37 cellular contexts compared by ENCODE assay signal in the genomic region with DNA sequence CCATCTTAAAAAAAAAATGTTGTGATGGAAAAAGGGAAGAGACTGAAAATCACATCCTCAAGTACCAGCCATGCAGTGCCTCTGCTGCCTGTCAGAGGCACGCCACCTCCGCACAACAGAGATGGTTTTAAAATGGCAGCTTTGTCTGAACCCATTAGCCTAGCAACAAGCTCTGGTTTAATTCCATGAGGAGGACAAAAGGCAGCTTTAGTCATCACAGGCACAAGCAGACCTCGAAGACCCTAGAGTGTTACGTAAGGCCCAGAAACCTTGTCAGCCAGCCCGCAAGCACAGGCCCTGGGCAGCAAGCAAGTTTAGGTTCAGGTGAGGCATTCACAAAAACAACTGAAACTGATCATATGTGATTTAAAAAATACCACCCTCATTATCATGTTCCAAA. TPM values are rescaled to one million over a fixed set of nuclear protein-coding genes. Genes with fewer than 3 reads are reported as not detected.
"Had no signal": no experiment of that assay in that cellular context is flagged by ENCODE, and none has a peak within 500 bp of the region (broad histone marks: within the 10 kb centered on the region; RNA-seq: fewer than 3 reads in every experiment).

No MANE protein-coding gene starts in this region.

- H3K9me3 ChIP-seq: SJSA1, SK-N-SH had no signal

- H3K9ac ChIP-seq: SK-N-SH had no signal

- DNase-seq: activated B cell treated with CpG ODN at 0.5 μM for 24 hours; activated CD4-positive, alpha-beta memory T cell treated with anti-CD3 and anti-CD28 coated beads for 36 hours; activated CD4-positive, alpha-beta T cell treated with anti-CD3 and anti-CD28 coated beads for 4 hours; activated CD4-positive, alpha-beta T cell treated with anti-CD3 and anti-CD28 coated beads, Interleukin-2, amount 50 U/mL, for 1 hour; activated CD4-positive, CD25-positive, alpha-beta regulatory T cell treated with anti-CD3 and anti-CD28 coated beads, Interleukin-2, amount 50 U/mL, for 72 hours; activated CD8-positive, alpha-beta memory T cell treated with anti-CD3 and anti-CD28 coated beads, Interleukin-2, amount 10 ng/mL, durations not matched to agents 7 days and 5 days; activated effector memory CD4-positive, alpha-beta T cell treated with anti-CD3 and anti-CD28 coated beads, Interleukin-2, amount 50 U/mL, for 16 hours; activated naive CD4-positive, alpha-beta T cell; activated naive CD4-positive, alpha-beta T cell treated with anti-CD3 and anti-CD28 coated beads, Interleukin-2, amount 50 U/mL, for 16 hours; activated naive CD8-positive, alpha-beta T cell treated with anti-CD3 and anti-CD28 coated beads for 36 hours; activated T-cell treated with anti-CD3 and anti-CD28 coated beads, Interleukin-2, amount 50 U/mL, for 1 hour; activated T-cell treated with anti-CD3 and anti-CD28 coated beads, Interleukin-2, amount 50 U/mL, for 72 hours; amniotic stem cell; aorta; brain microvascular endothelial cell; central memory CD4-positive, alpha-beta T cell; Karpas-422; NCI-H1105; NCI-H1436 treated with DMSO at 0.1 percent for 48 hours; NCI-H1694 treated with DMSO at 0.1 percent for 48 hours; NCI-H2029; NCI-H2171 treated with DMSO at 0.1 percent for 48 hours; NCI-H2227 treated with DMSO at 0.1 percent for 48 hours; NCI-H446 treated with DMSO at 0.1 percent for 48 hours; NCI-H524; NCI-H69; NCI-H82; Peyer's patch; RPMI8226; SHP77 treated with DMSO at 0.1 percent for 48 hours; SK-N-SH had no signal

- H3K4me1 Mint-ChIP-seq: activated B cell treated with CpG ODN at 0.5 μM for 24 hours; activated T-helper 17 cell treated with anti-CD3 and anti-CD28 coated beads, Interleukin-2, amount 50 U/mL, for 72 hours had no signal

- H3K4me2 ChIP-seq: SK-N-SH had no signal

- H3K4me3 Mint-ChIP-seq: activated B cell treated with CpG ODN at 0.5 μM for 24 hours; activated CD4-positive, alpha-beta memory T cell treated with anti-CD3 and anti-CD28 coated beads for 36 hours; activated CD8-positive, alpha-beta memory T cell treated with anti-CD3 and anti-CD28 coated beads, Interleukin-2, amount 10 ng/mL, durations not matched to agents 7 days and 5 days; activated naive CD8-positive, alpha-beta T cell treated with anti-CD3 and anti-CD28 coated beads for 36 hours; activated T-cell treated with anti-CD3 and anti-CD28 coated beads, Interleukin-2, amount 50 U/mL, for 72 hours; activated T-helper 17 cell treated with anti-CD3 and anti-CD28 coated beads, Interleukin-2, amount 50 U/mL, for 72 hours; T-helper 1 cell treated with Interleukin-12 subunit alpha and Interleukin-12 subunit beta and Interleukin-4 antibody, amounts not matched to agents 30 μg/mL and 1 μg/mL, for 36 hours; T-helper 2 cell treated with Interferon-gamma antibody and Interleukin-4, amounts not matched to agents 5 μg/mL and 100 μg/mL, for 36 hours had no signal

- H3K4me1 ChIP-seq: SJSA1 had no signal

- H3K27me3 Mint-ChIP-seq: activated B cell treated with CpG ODN at 0.5 μM for 24 hours; activated CD4-positive, alpha-beta memory T cell treated with anti-CD3 and anti-CD28 coated beads for 36 hours; activated CD8-positive, alpha-beta memory T cell treated with anti-CD3 and anti-CD28 coated beads, Interleukin-2, amount 10 ng/mL, durations not matched to agents 7 days and 5 days; activated naive CD8-positive, alpha-beta T cell treated with anti-CD3 and anti-CD28 coated beads for 36 hours; activated T-helper 17 cell treated with anti-CD3 and anti-CD28 coated beads, Interleukin-2, amount 50 U/mL, for 72 hours had no signal

- H3K4me3 ChIP-seq: Peyer's patch, SJSA1 had no signal

- H3K27ac Mint-ChIP-seq: activated B cell treated with CpG ODN at 0.5 μM for 24 hours; activated CD4-positive, alpha-beta memory T cell treated with anti-CD3 and anti-CD28 coated beads for 36 hours; activated CD8-positive, alpha-beta memory T cell treated with anti-CD3 and anti-CD28 coated beads, Interleukin-2, amount 10 ng/mL, durations not matched to agents 7 days and 5 days; activated naive CD8-positive, alpha-beta T cell treated with anti-CD3 and anti-CD28 coated beads for 36 hours; activated T-cell treated with anti-CD3 and anti-CD28 coated beads, Interleukin-2, amount 50 U/mL, for 72 hours; activated T-helper 17 cell treated with anti-CD3 and anti-CD28 coated beads, Interleukin-2, amount 50 U/mL, for 72 hours; T-helper 1 cell treated with Interleukin-12 subunit alpha and Interleukin-12 subunit beta and Interleukin-4 antibody, amounts not matched to agents 30 μg/mL and 1 μg/mL, for 36 hours; T-helper 2 cell treated with Interferon-gamma antibody and Interleukin-4, amounts not matched to agents 5 μg/mL and 100 μg/mL, for 36 hours had no signal

- H3K36me3 ChIP-seq: brain microvascular endothelial cell, Peyer's patch, SJSA1 had no signal

- ATAC-seq: activated CD8-positive, alpha-beta memory T cell treated with anti-CD3 and anti-CD28 coated beads, Interleukin-2, amount 10 ng/mL, durations not matched to agents 7 days and 5 days; activated T-cell treated with anti-CD3 and anti-CD28 coated beads, Interleukin-2, amount 50 U/mL, for 72 hours; activated T-helper 17 cell treated with anti-CD3 and anti-CD28 coated beads, Interleukin-2, amount 50 U/mL, for 72 hours had no signal

- H3K27me3 ChIP-seq: brain microvascular endothelial cell, Peyer's patch, SJSA1 had no signal

- H3K27ac ChIP-seq: brain microvascular endothelial cell, Peyer's patch, SJSA1, VCaP had no signal

RNA-seq across cellular contexts. Expression of gene LCT, which starts 10.4 kb away (rescaled TPM):
- total RNA-seq: activated B cell treated with CpG ODN at 0.5 μM for 24 hours, aorta, MCF 10A, SJSA1 had no signal
